9 cellular contexts compared by ENCODE assay signal in the genomic region with DNA sequence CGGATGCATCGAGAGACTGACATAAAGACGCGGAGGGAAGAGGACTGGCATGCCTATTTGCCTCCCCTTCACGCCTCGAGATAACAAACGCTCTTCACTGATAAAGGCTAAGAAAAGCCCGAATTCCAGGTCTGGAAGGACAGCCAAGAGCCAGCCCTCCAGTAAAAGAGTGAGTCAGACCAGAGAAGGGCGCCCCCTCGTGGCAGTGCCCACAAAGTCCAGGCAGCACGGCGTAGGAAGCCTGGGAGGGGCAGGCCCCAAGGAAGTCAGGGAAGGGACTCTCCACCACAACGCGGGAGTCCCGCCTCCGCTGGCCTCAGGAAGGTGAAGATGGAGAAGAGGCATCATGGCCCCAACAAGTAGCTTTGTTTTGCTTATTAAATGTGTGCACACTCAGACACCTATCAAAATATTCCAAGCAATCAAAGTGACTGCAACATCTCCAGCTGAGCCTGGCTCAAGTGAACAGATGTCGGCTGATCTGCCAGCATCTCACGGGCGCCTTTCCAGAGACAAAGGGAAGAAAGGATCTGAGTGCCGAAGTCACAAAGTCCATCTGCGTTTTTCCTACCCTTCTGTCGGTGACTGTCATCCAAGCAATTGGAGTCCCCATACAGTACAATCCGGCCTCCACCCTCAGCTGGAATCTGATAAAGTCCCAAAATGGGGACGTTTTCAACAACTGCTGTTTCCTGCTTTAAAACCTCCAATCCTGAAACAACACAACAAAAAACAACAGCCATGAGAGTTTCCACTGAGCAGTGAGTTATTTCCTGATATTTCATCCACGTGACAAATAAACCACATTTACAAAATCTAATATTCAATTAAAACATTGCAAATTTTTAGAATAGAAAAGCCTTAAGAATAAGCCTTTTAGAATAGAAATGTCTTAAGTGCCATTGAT. TPM values are rescaled to one million over a fixed set of nuclear protein-coding genes. Genes with fewer than 3 reads are reported as not detected.
A peak's percentile ranks its signal among the peaks of the same experiment; 100 is the strongest.
DNase-seq lines count a peak whose midpoint lies in the region; ATAC-seq and TF ChIP-seq lines count a peak whose summit lies in the region.
"Had no signal": no experiment of that assay in that cellular context is flagged by ENCODE, and none has a peak within 500 bp of the region (broad histone marks: within the 10 kb centered on the region; RNA-seq: fewer than 3 reads in every experiment).

No MANE protein-coding gene starts in this region.

- H3K9me3 ChIP-seq in T-helper 17 cell (ENCODE audit: control insufficient read depth, low read length, poor library complexity, severe bottlenecking) (no peaks in the 10 kb centered on the region), left ventricle myocardium inferior (replicated peaks) (no peaks in the 10 kb centered on the region)

- H3K36me3 Mint-ChIP-seq in T-helper 17 cell (ENCODE audit: low read depth) = peaks cover 2% of the 10 kb centered on the region

- H3K27me3 ChIP-seq in left ventricle myocardium inferior (ENCODE audit: low read depth) = no peaks in the 10 kb centered on the region

- TF ChIP-seq CTCF in left ventricle myocardium inferior (IDR thresholded peaks at IDR 0.05; ENCODE audit: borderline replicate concordance) = peak; percentile 94

- peaks cover 2% of the 10 kb centered on the region for H3K4me1 Mint-ChIP-seq in T-helper 17 cell

- H3K4me1 ChIP-seq in left ventricle myocardium inferior = peaks cover 30% of the 10 kb centered on the region

- H3K27ac Mint-ChIP-seq in T-helper 17 cell = peak overlapping the region; percentile 47

- H3K4me3 ChIP-seq in left ventricle myocardium inferior = no peak overlapping the region

- peaks cover 82% of the 10 kb centered on the region for H3K36me3 ChIP-seq in left ventricle myocardium inferior

- H3K4me3 Mint-ChIP-seq in T-helper 17 cell = peak overlapping the region; percentile 41

- peak overlapping the region; percentile 43 for H3K27ac ChIP-seq in left ventricle myocardium inferior (replicated peaks)

- ATAC-seq in T-helper 17 cell = peak; percentile 90
- ATAC-seq in GM21737 (IDR thresholded peaks at IDR 0.05; ENCODE audit: unreplicated experiment) = no peak

- intact Hi-C loops in left ventricle myocardium inferior (cut with micrococcal nuclease) = loop anchor here (5.0 to 10.0 kb wide), 2 partner anchors 98 to 241 kb away; partner anchors contain the start of gene NECAB2

- H3K27me3 Mint-ChIP-seq in T-helper 17 cell = no peaks in the 10 kb centered on the region

- DNase-seq in Daoy (ENCODE audit: low read depth) = peak; percentile 76
- peak; percentile 58 for DNase-seq in M059J (ENCODE audit: low read depth)
- peak; percentile 44 to 60 (median 52) for DNase-seq in T-helper 17 cell
- peak in 44 of 56 donors; percentile 15 to 83 (median 49) for DNase-seq in amygdala (lab: John Stamatoyannopoulos, UW)
- peak; percentile 81 for DNase-seq in left ventricle myocardium inferior
- DNase-seq in renal cortical epithelial cell (ENCODE audit: low read depth) = peak; percentile 47
- no peak for DNase-seq in KG1 (lab: John Stamatoyannopoulos, UW)

RNA-seq across cellular contexts. Expression of gene SLC38A8, which starts 20.4 kb away (rescaled TPM):
- not detected in 2 replicates for total RNA-seq in Daoy (2014; rRNA removed; shearing (Covaris generic))
- 0.42 TPM in 1 of 2 replicates, not detected in the other for total RNA-seq in M059J (2014; rRNA removed; shearing (Covaris generic))
- not detected for total RNA-seq in T-helper 17 cell
- total RNA-seq in left ventricle myocardium inferior = not detected
- not detected in 2 replicates for total RNA-seq in renal cortical epithelial cell
- total RNA-seq: glomerular endothelial cell had no signal

RNA-seq across cellular contexts. Expression of gene MBTPS1, which starts 53.8 kb away (rescaled TPM):
- 30.1 and 36.6 TPM in 2 replicates for total RNA-seq in Daoy (2014; rRNA removed; shearing (Covaris generic))
- 62.1 and 93.7 TPM in 2 replicates for total RNA-seq in M059J (2014; rRNA removed; shearing (Covaris generic))
- total RNA-seq in T-helper 17 cell = 100 to 1,000 TPM in 1 of 2 donors, 10 to 100 TPM in 1; 94.4 to 114 TPM
- total RNA-seq in left ventricle myocardium inferior = 72.5 TPM
- 71.0 and 115 TPM in 2 replicates for total RNA-seq in renal cortical epithelial cell
